Comparison of ENCODE assay signal across 18 cellular contexts in the genomic region with DNA sequence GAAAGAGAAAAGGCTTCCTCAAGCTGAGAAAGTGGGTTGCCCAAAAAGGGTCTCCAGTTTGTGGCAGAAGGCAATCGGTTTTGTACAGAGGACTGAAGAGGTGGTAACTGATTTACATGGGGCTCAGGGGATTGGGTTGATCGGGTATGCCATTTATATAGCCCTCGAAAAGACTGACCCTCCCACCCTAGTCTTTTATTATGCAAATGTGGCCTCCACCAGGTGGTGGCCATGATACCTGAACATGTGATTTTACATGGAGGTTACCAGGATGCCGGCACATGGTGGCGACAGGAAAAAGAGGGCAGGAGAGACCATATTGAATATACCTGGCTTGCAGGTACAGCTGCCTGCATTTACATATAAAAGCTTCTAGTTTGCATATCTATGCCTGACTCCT.
"Had no signal": no experiment of that assay in that cellular context is flagged by ENCODE, and none has a peak within 500 bp of the region (broad histone marks: within the 10 kb centered on the region; RNA-seq: fewer than 3 reads in every experiment).

No MANE protein-coding gene starts in this region.

- H3K27me3 ChIP-seq: ascending aorta, breast epithelium, transverse colon, vagina had no signal

- H3K27me3 Mint-ChIP-seq: activated naive CD4-positive, alpha-beta T cell treated with anti-CD3 and anti-CD28 coated beads, Interleukin-2, amount 10 ng/mL, durations not matched to agents 7 days and 5 days; dendritic cell treated with granulocyte-macrophage colony-stimulating factor and Interleukin-4, amounts not matched to agents 40 ng/mL and 50 ng/mL, for 4 days; effector memory CD8-positive, alpha-beta T cell; memory B cell; naive thymus-derived CD8-positive, alpha-beta T cell had no signal

- DNase-seq: activated naive CD4-positive, alpha-beta T cell treated with anti-CD3 and anti-CD28 coated beads, Interleukin-2, amount 10 ng/mL, durations not matched to agents 7 days and 5 days; activated T-cell treated with anti-CD3 and anti-CD28 coated beads for 4 hours; cerebellar nuclear complex; effector memory CD8-positive, alpha-beta T cell; foreskin melanocyte; left ventricle myocardium superior; naive thymus-derived CD8-positive, alpha-beta T cell; retina; stimulated activated CD4-positive, alpha-beta T cell treated with anti-CD3 and anti-CD28 coated beads, Interleukin-15, amount 100 ng/mL, for 24 hours; stimulated activated CD4-positive, alpha-beta T cell treated with anti-CD3 and anti-CD28 coated beads, Interleukin-4, amount 100 ng/mL, for 24 hours; stimulated activated naive CD4-positive, alpha-beta T cell treated with Interleukin-2 at 50 U/mL for 16 hours; transverse colon had no signal

- H3K4me1 Mint-ChIP-seq: activated naive CD4-positive, alpha-beta T cell treated with anti-CD3 and anti-CD28 coated beads, Interleukin-2, amount 10 ng/mL, durations not matched to agents 7 days and 5 days; memory B cell had no signal

- H3K27ac ChIP-seq: ascending aorta, breast epithelium, epithelial cell of prostate, transverse colon, vagina had no signal

- H3K27ac Mint-ChIP-seq: activated naive CD4-positive, alpha-beta T cell treated with anti-CD3 and anti-CD28 coated beads, Interleukin-2, amount 10 ng/mL, durations not matched to agents 7 days and 5 days; dendritic cell treated with granulocyte-macrophage colony-stimulating factor and Interleukin-4, amounts not matched to agents 40 ng/mL and 50 ng/mL, for 4 days; memory B cell had no signal

- H3K36me3 ChIP-seq: breast epithelium had no signal

- ATAC-seq: effector memory CD8-positive, alpha-beta T cell; left ventricle myocardium superior; naive thymus-derived CD8-positive, alpha-beta T cell had no signal

- H3K9me3 Mint-ChIP-seq: activated naive CD4-positive, alpha-beta T cell treated with anti-CD3 and anti-CD28 coated beads, Interleukin-2, amount 10 ng/mL, durations not matched to agents 7 days and 5 days; dendritic cell treated with granulocyte-macrophage colony-stimulating factor and Interleukin-4, amounts not matched to agents 40 ng/mL and 50 ng/mL, for 4 days; effector memory CD8-positive, alpha-beta T cell; memory B cell; naive thymus-derived CD8-positive, alpha-beta T cell had no signal

- H3K4me3 Mint-ChIP-seq: activated naive CD4-positive, alpha-beta T cell treated with anti-CD3 and anti-CD28 coated beads, Interleukin-2, amount 10 ng/mL, durations not matched to agents 7 days and 5 days; dendritic cell treated with granulocyte-macrophage colony-stimulating factor and Interleukin-4, amounts not matched to agents 40 ng/mL and 50 ng/mL, for 4 days; effector memory CD8-positive, alpha-beta T cell; memory B cell had no signal

- H3K4me1 ChIP-seq: ascending aorta, breast epithelium, transverse colon, vagina had no signal

- H3K4me3 ChIP-seq: ascending aorta, breast epithelium, transverse colon, vagina had no signal

- H3K9me3 ChIP-seq: ascending aorta, breast epithelium, transverse colon, vagina had no signal
